1 cellular context compared by ENCODE assay signal in genomic region chr17:42230225-42230624, GRCh38.
TF ChIP-seq lines count a peak whose summit lies in the region.

No MANE protein-coding gene starts in this region.

TF ChIP-seq in GM12891, 5 proteins besides CTCF, POLR2A, EP300 and RAD21:
- TF ChIP-seq POLR2AphosphoS5 (IDR thresholded peaks at IDR 0.05; ENCODE audit: low read depth, low read length) (no peak), PAX5 (IDR thresholded peaks at IDR 0.05; ENCODE audit: insufficient read depth, low read length, severe bottlenecking) (no peak), POU2F2 (IDR thresholded peaks at IDR 0.05; ENCODE audit: low read depth, low read length) (no peak), TAF1 (IDR thresholded peaks at IDR 0.05; ENCODE audit: low read depth, low read length) (no peak), SPI1 (IDR thresholded peaks at IDR 0.05; ENCODE audit: low read depth, low read length) (no peak)
TF ChIP-seq in GM12891: peak in this region for 0.
